In the genomic region with DNA sequence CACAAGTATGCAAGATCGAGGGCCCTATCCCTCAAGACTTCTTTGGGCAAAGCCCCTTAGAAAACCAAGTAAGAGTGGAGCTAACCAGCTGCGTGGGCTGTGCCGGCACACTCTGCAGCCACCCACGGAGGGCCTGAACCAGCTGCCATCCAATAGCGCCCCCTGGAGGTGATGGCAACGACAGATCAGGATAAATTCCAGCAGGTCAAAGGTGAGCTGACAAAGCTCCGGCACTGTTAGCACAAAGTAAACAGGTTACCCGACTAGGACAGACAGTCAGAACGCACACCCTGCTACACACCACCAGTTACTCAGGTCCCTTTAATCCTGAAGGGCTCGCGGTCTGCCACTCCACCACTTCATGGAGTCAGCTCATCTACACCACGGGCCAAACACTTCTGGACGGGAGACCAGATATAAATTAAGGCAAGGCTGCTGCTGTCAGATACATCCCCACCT, we compare ENCODE assay signal across 1 cellular context.
TF ChIP-seq lines count a peak whose summit lies in the region.

No MANE protein-coding gene starts in this region.

TF ChIP-seq in HepG2, 621 proteins besides CTCF, POLR2A, EP300 and RAD21 (continued from another document and continues in another):
- TF ChIP-seq, protein P1, sequence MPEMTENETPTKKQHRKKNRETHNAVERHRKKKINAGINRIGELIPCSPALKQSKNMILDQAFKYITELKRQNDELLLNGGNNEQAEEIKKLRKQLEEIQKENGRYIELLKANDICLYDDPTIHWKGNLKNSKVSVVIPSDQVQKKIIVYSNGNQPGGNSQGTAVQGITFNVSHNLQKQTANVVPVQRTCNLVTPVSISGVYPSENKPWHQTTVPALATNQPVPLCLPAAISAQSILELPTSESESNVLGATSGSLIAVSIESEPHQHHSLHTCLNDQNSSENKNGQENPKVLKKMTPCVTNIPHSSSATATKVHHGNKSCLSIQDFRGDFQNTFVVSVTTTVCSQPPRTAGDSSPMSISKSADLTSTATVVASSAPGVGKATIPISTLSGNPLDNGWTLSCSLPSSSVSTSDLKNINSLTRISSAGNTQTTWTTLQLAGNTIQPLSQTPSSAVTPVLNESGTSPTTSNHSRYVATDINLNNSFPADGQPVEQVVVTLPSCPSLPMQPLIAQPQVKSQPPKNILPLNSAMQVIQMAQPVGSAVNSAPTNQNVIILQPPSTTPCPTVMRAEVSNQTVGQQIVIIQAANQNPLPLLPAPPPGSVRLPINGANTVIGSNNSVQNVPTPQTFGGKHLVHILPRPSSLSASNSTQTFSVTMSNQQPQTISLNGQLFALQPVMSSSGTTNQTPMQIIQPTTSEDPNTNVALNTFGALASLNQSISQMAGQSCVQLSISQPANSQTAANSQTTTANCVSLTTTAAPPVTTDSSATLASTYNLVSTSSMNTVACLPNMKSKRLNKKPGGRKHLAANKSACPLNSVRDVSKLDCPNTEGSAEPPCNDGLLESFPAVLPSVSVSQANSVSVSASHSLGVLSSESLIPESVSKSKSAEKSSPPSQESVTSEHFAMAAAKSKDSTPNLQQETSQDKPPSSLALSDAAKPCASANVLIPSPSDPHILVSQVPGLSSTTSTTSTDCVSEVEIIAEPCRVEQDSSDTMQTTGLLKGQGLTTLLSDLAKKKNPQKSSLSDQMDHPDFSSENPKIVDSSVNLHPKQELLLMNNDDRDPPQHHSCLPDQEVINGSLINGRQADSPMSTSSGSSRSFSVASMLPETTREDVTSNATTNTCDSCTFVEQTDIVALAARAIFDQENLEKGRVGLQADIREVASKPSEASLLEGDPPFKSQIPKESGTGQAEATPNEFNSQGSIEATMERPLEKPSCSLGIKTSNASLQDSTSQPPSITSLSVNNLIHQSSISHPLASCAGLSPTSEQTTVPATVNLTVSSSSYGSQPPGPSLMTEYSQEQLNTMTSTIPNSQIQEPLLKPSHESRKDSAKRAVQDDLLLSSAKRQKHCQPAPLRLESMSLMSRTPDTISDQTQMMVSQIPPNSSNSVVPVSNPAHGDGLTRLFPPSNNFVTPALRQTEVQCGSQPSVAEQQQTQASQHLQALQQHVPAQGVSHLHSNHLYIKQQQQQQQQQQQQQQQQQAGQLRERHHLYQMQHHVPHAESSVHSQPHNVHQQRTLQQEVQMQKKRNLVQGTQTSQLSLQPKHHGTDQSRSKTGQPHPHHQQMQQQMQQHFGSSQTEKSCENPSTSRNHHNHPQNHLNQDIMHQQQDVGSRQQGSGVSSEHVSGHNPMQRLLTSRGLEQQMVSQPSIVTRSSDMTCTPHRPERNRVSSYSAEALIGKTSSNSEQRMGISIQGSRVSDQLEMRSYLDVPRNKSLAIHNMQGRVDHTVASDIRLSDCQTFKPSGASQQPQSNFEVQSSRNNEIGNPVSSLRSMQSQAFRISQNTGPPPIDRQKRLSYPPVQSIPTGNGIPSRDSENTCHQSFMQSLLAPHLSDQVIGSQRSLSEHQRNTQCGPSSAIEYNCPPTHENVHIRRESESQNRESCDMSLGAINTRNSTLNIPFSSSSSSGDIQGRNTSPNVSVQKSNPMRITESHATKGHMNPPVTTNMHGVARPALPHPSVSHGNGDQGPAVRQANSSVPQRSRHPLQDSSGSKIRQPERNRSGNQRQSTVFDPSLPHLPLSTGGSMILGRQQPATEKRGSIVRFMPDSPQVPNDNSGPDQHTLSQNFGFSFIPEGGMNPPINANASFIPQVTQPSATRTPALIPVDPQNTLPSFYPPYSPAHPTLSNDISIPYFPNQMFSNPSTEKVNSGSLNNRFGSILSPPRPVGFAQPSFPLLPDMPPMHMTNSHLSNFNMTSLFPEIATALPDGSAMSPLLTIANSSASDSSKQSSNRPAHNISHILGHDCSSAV (CRISPR knock-in tag; IDR thresholded peaks at IDR 0.05; ENCODE audit: borderline replicate concordance) = no peak
- TF ChIP-seq, protein P2, sequence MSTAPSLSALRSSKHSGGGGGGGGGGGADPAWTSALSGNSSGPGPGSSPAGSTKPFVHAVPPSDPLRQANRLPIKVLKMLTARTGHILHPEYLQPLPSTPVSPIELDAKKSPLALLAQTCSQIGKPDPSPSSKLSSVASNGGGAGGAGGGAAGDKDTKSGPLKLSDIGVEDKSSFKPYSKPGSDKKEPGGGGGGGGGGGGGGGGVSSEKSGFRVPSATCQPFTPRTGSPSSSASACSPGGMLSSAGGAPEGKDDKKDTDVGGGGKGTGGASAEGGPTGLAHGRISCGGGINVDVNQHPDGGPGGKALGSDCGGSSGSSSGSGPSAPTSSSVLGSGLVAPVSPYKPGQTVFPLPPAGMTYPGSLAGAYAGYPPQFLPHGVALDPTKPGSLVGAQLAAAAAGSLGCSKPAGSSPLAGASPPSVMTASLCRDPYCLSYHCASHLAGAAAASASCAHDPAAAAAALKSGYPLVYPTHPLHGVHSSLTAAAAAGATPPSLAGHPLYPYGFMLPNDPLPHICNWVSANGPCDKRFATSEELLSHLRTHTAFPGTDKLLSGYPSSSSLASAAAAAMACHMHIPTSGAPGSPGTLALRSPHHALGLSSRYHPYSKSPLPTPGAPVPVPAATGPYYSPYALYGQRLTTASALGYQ (CRISPR knock-in tag; IDR thresholded peaks at IDR 0.05) = peak; percentile 51; the same call in 1 of the 2 replicates
- TF ChIP-seq ZNF232 (CRISPR knock-in tag; IDR thresholded peaks at IDR 0.05; ENCODE audit: borderline replicate concordance) (no peak), RAD51 (IDR thresholded peaks at IDR 0.05; ENCODE audit: borderline replicate concordance) (no peak), HNRNPLL (IDR thresholded peaks at IDR 0.05; ENCODE audit: low read depth, low read length, poor library complexity, severe bottlenecking) (no peak), HNRNPK (IDR thresholded peaks at IDR 0.05; ENCODE audit: low read depth, low read length, poor library complexity, severe bottlenecking) (no peak), EEA1 (CRISPR knock-in tag; IDR thresholded peaks at IDR 0.05; ENCODE audit: borderline replicate concordance) (no peak), RARA (CRISPR knock-in tag; IDR thresholded peaks at IDR 0.05) (peak; percentile 59), ZMYM4 (CRISPR knock-in tag; IDR thresholded peaks at IDR 0.05) (peak; percentile 79)
- TF ChIP-seq, protein P3, sequence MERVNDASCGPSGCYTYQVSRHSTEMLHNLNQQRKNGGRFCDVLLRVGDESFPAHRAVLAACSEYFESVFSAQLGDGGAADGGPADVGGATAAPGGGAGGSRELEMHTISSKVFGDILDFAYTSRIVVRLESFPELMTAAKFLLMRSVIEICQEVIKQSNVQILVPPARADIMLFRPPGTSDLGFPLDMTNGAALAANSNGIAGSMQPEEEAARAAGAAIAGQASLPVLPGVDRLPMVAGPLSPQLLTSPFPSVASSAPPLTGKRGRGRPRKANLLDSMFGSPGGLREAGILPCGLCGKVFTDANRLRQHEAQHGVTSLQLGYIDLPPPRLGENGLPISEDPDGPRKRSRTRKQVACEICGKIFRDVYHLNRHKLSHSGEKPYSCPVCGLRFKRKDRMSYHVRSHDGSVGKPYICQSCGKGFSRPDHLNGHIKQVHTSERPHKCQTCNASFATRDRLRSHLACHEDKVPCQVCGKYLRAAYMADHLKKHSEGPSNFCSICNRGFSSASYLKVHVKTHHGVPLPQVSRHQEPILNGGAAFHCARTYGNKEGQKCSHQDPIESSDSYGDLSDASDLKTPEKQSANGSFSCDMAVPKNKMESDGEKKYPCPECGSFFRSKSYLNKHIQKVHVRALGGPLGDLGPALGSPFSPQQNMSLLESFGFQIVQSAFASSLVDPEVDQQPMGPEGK (CRISPR knock-in tag; IDR thresholded peaks at IDR 0.05) = 0 out of 2 replicates have a peak, but pooled peaks have one; percentile 36
- TF ChIP-seq, protein P4, sequence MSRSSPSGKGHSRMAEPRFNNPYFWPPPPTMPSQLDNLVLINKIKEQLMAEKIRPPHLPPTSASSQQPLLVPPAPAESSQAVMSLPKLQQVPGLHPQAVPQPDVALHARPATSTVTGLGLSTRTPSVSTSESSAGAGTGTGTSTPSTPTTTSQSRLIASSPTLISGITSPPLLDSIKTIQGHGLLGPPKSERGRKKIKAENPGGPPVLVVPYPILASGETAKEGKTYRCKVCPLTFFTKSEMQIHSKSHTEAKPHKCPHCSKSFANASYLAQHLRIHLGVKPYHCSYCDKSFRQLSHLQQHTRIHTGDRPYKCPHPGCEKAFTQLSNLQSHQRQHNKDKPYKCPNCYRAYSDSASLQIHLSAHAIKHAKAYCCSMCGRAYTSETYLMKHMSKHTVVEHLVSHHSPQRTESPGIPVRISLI (CRISPR knock-in tag; IDR thresholded peaks at IDR 0.05; ENCODE audit: borderline replicate concordance) = 0 out of 2 replicates have a peak, but pooled peaks have one; percentile 38
- TF ChIP-seq, protein P5, sequence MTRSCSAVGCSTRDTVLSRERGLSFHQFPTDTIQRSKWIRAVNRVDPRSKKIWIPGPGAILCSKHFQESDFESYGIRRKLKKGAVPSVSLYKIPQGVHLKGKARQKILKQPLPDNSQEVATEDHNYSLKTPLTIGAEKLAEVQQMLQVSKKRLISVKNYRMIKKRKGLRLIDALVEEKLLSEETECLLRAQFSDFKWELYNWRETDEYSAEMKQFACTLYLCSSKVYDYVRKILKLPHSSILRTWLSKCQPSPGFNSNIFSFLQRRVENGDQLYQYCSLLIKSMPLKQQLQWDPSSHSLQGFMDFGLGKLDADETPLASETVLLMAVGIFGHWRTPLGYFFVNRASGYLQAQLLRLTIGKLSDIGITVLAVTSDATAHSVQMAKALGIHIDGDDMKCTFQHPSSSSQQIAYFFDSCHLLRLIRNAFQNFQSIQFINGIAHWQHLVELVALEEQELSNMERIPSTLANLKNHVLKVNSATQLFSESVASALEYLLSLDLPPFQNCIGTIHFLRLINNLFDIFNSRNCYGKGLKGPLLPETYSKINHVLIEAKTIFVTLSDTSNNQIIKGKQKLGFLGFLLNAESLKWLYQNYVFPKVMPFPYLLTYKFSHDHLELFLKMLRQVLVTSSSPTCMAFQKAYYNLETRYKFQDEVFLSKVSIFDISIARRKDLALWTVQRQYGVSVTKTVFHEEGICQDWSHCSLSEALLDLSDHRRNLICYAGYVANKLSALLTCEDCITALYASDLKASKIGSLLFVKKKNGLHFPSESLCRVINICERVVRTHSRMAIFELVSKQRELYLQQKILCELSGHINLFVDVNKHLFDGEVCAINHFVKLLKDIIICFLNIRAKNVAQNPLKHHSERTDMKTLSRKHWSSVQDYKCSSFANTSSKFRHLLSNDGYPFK (CRISPR knock-in tag; IDR thresholded peaks at IDR 0.05; ENCODE audit: borderline replicate concordance) = peak; percentile 29; the same call in 1 of the 2 replicates
- TF ChIP-seq, protein P6, sequence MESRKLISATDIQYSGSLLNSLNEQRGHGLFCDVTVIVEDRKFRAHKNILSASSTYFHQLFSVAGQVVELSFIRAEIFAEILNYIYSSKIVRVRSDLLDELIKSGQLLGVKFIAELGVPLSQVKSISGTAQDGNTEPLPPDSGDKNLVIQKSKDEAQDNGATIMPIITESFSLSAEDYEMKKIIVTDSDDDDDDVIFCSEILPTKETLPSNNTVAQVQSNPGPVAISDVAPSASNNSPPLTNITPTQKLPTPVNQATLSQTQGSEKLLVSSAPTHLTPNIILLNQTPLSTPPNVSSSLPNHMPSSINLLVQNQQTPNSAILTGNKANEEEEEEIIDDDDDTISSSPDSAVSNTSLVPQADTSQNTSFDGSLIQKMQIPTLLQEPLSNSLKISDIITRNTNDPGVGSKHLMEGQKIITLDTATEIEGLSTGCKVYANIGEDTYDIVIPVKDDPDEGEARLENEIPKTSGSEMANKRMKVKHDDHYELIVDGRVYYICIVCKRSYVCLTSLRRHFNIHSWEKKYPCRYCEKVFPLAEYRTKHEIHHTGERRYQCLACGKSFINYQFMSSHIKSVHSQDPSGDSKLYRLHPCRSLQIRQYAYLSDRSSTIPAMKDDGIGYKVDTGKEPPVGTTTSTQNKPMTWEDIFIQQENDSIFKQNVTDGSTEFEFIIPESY (CRISPR knock-in tag; IDR thresholded peaks at IDR 0.05) = peak; percentile 73
- TF ChIP-seq, protein P7, sequence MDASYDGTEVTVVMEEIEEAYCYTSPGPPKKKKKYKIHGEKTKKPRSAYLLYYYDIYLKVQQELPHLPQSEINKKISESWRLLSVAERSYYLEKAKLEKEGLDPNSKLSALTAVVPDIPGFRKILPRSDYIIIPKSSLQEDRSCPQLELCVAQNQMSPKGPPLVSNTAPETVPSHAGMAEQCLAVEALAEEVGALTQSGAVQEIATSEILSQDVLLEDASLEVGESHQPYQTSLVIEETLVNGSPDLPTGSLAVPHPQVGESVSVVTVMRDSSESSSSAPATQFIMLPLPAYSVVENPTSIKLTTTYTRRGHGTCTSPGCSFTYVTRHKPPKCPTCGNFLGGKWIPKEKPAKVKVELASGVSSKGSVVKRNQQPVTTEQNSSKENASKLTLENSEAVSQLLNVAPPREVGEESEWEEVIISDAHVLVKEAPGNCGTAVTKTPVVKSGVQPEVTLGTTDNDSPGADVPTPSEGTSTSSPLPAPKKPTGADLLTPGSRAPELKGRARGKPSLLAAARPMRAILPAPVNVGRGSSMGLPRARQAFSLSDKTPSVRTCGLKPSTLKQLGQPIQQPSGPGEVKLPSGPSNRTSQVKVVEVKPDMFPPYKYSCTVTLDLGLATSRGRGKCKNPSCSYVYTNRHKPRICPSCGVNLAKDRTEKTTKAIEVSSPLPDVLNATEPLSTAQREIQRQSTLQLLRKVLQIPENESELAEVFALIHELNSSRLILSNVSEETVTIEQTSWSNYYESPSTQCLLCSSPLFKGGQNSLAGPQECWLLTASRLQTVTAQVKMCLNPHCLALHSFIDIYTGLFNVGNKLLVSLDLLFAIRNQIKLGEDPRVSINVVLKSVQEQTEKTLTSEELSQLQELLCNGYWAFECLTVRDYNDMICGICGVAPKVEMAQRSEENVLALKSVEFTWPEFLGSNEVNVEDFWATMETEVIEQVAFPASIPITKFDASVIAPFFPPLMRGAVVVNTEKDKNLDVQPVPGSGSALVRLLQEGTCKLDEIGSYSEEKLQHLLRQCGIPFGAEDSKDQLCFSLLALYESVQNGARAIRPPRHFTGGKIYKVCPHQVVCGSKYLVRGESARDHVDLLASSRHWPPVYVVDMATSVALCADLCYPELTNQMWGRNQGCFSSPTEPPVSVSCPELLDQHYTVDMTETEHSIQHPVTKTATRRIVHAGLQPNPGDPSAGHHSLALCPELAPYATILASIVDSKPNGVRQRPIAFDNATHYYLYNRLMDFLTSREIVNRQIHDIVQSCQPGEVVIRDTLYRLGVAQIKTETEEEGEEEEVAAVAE (CRISPR knock-in tag; IDR thresholded peaks at IDR 0.05; ENCODE audit: borderline replicate concordance) = no peak; the same call in 1 of the 2 replicates
- TF ChIP-seq, protein P8, sequence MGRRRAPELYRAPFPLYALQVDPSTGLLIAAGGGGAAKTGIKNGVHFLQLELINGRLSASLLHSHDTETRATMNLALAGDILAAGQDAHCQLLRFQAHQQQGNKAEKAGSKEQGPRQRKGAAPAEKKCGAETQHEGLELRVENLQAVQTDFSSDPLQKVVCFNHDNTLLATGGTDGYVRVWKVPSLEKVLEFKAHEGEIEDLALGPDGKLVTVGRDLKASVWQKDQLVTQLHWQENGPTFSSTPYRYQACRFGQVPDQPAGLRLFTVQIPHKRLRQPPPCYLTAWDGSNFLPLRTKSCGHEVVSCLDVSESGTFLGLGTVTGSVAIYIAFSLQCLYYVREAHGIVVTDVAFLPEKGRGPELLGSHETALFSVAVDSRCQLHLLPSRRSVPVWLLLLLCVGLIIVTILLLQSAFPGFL (CRISPR knock-in tag; IDR thresholded peaks at IDR 0.05) = no peak
- TF ChIP-seq, protein P9, sequence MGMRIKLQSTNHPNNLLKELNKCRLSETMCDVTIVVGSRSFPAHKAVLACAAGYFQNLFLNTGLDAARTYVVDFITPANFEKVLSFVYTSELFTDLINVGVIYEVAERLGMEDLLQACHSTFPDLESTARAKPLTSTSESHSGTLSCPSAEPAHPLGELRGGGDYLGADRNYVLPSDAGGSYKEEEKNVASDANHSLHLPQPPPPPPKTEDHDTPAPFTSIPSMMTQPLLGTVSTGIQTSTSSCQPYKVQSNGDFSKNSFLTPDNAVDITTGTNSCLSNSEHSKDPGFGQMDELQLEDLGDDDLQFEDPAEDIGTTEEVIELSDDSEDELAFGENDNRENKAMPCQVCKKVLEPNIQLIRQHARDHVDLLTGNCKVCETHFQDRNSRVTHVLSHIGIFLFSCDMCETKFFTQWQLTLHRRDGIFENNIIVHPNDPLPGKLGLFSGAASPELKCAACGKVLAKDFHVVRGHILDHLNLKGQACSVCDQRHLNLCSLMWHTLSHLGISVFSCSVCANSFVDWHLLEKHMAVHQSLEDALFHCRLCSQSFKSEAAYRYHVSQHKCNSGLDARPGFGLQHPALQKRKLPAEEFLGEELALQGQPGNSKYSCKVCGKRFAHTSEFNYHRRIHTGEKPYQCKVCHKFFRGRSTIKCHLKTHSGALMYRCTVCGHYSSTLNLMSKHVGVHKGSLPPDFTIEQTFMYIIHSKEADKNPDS (CRISPR knock-in tag; IDR thresholded peaks at IDR 0.05) = no peak
